ENCODE assay signal across 1 cellular context in the genomic region with DNA sequence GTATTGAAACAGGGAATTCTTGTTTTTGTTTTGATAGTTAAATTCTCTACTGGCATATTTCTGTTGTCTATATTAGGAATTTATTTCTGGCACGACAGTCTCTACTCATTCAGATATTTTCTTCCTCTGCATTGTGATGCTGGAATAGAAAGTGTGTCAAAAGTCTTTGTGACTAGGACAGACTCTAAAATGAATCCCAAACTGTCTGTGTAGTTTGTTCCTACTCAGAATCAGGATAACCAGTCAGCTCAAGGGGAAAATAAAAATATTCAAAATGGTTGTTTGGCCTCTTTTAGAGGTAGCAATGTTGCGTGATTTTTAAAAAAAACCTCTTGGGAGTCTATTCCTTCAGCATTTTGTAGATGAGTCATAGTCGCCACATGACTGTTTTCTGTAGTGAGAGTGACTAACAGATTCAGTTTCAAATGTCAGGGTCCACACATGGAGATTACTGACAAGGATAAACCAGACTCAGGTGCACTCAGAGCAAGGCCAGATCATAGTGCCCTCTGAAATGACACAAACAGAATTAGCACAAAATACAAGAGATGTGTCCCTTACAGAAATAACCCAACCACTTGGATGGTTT.
TF ChIP-seq lines count a peak whose summit lies in the region.

No MANE protein-coding gene starts in this region.

TF ChIP-seq in GM12878, 131 proteins besides CTCF, POLR2A, EP300 and RAD21 (continued from another document):
- TF ChIP-seq, protein P1, sequence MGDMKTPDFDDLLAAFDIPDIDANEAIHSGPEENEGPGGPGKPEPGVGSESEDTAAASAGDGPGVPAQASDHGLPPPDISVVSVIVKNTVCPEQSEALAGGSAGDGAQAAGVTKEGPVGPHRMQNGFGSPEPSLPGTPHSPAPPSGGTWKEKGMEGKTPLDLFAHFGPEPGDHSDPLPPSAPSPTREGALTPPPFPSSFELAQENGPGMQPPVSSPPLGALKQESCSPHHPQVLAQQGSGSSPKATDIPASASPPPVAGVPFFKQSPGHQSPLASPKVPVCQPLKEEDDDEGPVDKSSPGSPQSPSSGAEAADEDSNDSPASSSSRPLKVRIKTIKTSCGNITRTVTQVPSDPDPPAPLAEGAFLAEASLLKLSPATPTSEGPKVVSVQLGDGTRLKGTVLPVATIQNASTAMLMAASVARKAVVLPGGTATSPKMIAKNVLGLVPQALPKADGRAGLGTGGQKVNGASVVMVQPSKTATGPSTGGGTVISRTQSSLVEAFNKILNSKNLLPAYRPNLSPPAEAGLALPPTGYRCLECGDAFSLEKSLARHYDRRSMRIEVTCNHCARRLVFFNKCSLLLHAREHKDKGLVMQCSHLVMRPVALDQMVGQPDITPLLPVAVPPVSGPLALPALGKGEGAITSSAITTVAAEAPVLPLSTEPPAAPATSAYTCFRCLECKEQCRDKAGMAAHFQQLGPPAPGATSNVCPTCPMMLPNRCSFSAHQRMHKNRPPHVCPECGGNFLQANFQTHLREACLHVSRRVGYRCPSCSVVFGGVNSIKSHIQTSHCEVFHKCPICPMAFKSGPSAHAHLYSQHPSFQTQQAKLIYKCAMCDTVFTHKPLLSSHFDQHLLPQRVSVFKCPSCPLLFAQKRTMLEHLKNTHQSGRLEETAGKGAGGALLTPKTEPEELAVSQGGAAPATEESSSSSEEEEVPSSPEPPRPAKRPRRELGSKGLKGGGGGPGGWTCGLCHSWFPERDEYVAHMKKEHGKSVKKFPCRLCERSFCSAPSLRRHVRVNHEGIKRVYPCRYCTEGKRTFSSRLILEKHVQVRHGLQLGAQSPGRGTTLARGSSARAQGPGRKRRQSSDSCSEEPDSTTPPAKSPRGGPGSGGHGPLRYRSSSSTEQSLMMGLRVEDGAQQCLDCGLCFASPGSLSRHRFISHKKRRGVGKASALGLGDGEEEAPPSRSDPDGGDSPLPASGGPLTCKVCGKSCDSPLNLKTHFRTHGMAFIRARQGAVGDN (IDR thresholded peaks at IDR 0.05): no peak
- TF ChIP-seq PML (IDR thresholded peaks at IDR 0.05; ENCODE audit: low read length) (no peak), BCL11A (IDR thresholded peaks at IDR 0.05; ENCODE audit: low read depth, low read length) (peak; percentile 91; the same call in 1 of the 2 replicates), ZNF622 (IDR thresholded peaks at IDR 0.05) (no peak), SMAD5 (IDR thresholded peaks at IDR 0.05; ENCODE audit: low read depth) (no peak), SRF (IDR thresholded peaks at IDR 0.05; ENCODE audit: low read depth in 2 of 2, low read length in 2 of 2) (0 out of 4 replicates have a peak, but pooled peaks of 1 of the 2 experiments have one; percentile 50), ESRRA (IDR thresholded peaks at IDR 0.05; ENCODE audit: low read length) (no peak), CBX5 (IDR thresholded peaks at IDR 0.05; ENCODE audit: low read depth) (no peak), ZNF207 (IDR thresholded peaks at IDR 0.05; ENCODE audit: borderline replicate concordance) (no peak), HCFC1 (IDR thresholded peaks at IDR 0.05; ENCODE audit: low read length) (no peak), POLR2AphosphoS2 (IDR thresholded peaks at IDR 0.05; ENCODE audit: low read depth, low read length) (no peak), ZNF274 (IDR thresholded peaks at IDR 0.05; ENCODE audit: insufficient read depth, insufficient read length) (no peak), CEBPB (IDR thresholded peaks at IDR 0.05; ENCODE audit: borderline replicate concordance in 1 of 2, low read depth in 2 of 2, low read length in 2 of 2) (no peak)
- TF ChIP-seq, protein P2, sequence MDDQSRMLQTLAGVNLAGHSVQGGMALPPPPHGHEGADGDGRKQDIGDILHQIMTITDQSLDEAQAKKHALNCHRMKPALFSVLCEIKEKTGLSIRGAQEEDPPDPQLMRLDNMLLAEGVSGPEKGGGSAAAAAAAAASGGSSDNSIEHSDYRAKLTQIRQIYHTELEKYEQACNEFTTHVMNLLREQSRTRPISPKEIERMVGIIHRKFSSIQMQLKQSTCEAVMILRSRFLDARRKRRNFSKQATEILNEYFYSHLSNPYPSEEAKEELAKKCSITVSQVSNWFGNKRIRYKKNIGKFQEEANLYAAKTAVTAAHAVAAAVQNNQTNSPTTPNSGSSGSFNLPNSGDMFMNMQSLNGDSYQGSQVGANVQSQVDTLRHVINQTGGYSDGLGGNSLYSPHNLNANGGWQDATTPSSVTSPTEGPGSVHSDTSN (IDR thresholded peaks at IDR 0.05; ENCODE audit: insufficient replicate concordance, low read depth, low read length): no peak
- TF ChIP-seq, protein P3, sequence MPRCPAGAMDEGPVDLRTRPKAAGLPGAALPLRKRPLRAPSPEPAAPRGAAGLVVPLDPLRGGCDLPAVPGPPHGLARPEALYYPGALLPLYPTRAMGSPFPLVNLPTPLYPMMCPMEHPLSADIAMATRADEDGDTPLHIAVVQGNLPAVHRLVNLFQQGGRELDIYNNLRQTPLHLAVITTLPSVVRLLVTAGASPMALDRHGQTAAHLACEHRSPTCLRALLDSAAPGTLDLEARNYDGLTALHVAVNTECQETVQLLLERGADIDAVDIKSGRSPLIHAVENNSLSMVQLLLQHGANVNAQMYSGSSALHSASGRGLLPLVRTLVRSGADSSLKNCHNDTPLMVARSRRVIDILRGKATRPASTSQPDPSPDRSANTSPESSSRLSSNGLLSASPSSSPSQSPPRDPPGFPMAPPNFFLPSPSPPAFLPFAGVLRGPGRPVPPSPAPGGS (IDR thresholded peaks at IDR 0.05; ENCODE audit: borderline replicate concordance, insufficient read depth, low read depth, low read length, poor library complexity, severe bottlenecking): peak; percentile 84
- TF ChIP-seq, protein P4, sequence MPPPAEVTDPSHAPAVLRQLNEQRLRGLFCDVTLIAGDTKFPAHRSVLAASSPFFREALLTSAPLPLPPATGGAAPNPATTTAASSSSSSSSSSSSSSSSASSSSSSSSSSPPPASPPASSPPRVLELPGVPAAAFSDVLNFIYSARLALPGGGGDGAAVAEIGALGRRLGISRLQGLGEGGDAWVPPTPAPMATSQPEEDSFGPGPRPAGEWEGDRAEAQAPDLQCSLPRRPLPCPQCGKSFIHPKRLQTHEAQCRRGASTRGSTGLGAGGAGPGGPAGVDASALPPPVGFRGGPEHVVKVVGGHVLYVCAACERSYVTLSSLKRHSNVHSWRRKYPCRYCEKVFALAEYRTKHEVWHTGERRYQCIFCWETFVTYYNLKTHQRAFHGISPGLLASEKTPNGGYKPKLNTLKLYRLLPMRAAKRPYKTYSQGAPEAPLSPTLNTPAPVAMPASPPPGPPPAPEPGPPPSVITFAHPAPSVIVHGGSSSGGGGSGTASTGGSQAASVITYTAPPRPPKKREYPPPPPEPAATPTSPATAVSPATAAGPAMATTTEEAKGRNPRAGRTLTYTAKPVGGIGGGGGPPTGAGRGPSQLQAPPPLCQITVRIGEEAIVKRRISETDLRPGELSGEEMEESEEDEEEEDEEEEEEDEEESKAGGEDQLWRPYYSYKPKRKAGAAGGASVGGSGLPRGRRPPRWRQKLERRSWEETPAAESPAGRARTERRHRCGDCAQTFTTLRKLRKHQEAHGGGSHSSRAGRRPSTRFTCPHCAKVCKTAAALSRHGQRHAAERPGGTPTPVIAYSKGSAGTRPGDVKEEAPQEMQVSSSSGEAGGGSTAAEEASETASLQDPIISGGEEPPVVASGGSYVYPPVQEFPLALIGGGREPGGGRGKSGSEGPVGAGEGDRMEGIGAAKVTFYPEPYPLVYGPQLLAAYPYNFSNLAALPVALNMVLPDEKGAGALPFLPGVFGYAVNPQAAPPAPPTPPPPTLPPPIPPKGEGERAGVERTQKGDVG (CRISPR knock-in tag; IDR thresholded peaks at IDR 0.05): no peak
- TF ChIP-seq, protein P5, sequence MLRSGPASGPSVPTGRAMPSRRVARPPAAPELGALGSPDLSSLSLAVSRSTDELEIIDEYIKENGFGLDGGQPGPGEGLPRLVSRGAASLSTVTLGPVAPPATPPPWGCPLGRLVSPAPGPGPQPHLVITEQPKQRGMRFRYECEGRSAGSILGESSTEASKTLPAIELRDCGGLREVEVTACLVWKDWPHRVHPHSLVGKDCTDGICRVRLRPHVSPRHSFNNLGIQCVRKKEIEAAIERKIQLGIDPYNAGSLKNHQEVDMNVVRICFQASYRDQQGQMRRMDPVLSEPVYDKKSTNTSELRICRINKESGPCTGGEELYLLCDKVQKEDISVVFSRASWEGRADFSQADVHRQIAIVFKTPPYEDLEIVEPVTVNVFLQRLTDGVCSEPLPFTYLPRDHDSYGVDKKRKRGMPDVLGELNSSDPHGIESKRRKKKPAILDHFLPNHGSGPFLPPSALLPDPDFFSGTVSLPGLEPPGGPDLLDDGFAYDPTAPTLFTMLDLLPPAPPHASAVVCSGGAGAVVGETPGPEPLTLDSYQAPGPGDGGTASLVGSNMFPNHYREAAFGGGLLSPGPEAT (IDR thresholded peaks at IDR 0.05; ENCODE audit: low read depth): no peak
TF ChIP-seq in GM12878: peak in this region for 23.
